Comparison of ENCODE assay signal across 21 cellular contexts in genomic region chr7:44965441-44965903, GRCh38. TPM values are rescaled to one million over a fixed set of nuclear protein-coding genes. Genes with fewer than 3 reads are reported as not detected.
DNase-seq lines count a peak whose midpoint lies in the region; ATAC-seq, FAIRE-seq and TF ChIP-seq lines count a peak whose summit lies in the region.
"Had no signal": no experiment of that assay in that cellular context is flagged by ENCODE, and none has a peak within 500 bp of the region (broad histone marks: within the 10 kb centered on the region; RNA-seq: fewer than 3 reads in every experiment).

No MANE protein-coding gene starts in this region.

- POLR2A ChIA-PET in CD8-positive, alpha-beta T cell (lab: Charles Lee): no interaction called here
- POLR2A ChIA-PET in GM12878 (lab: Charles Lee): no interaction called here

- H3K27me3 Mint-ChIP-seq in activated CD4-positive, alpha-beta T cell treated with anti-CD3 and anti-CD28 coated beads, Interleukin-2, amount 10 ng/mL, durations not matched to agents 24 days and 14 days: no peaks in the 10 kb centered on the region
- H3K27me3 Mint-ChIP-seq in CD8-positive, alpha-beta T cell (ENCODE audit: low read depth): no peaks in the 10 kb centered on the region
- H3K27me3 Mint-ChIP-seq: stimulated activated memory B cell treated with anti-CD40 and anti-IgM and Interleukin-4, amounts not matched to agents 10 μg/mL and 1 μg/mL and 100 μg/mL, for 72 hours had no signal

- no peaks in the 10 kb centered on the region for H3K79me2 ChIP-seq in GM12878 (ENCODE audit: control insufficient read depth, insufficient read depth, low read length)

- in situ Hi-C loops in GM12878 (cut with MboI): no loop called here

- no peak for TF ChIP-seq RAD21 in GM12878 (IDR thresholded peaks at IDR 0.05; ENCODE audit: insufficient read depth, low read depth, low read length)

- intact Hi-C loops in activated CD4-positive, alpha-beta T cell treated with anti-CD3 and anti-CD28 coated beads, Interleukin-2, amount 10 ng/mL, durations not matched to agents 24 days and 14 days (cut with micrococcal nuclease): no loop called here
- intact Hi-C loops in CD8-positive, alpha-beta T cell (cut with DNase I, micrococcal nuclease): no loop called here
- intact Hi-C loops in GM12878 (cut with micrococcal nuclease; ENCODE audit: unreplicated experiment): no loop called here

- ATAC-seq in CD8-positive, alpha-beta T cell: no peak
- ATAC-seq in GM12878 (no peak), HG03571 (IDR thresholded peaks at IDR 0.05; ENCODE audit: unreplicated experiment) (no peak)
- ATAC-seq: gastrocnemius medialis; stimulated activated memory B cell treated with anti-CD40 and anti-IgM and Interleukin-4, amounts not matched to agents 10 μg/mL and 1 μg/mL and 100 μg/mL, for 72 hours had no signal

- peaks cover 4% of the 10 kb centered on the region; the same call in 1 of the 2 replicates for H4K20me1 ChIP-seq in GM12878 (ENCODE audit: control insufficient read depth, insufficient read depth)

- SMC1A ChIA-PET in GM12878 (lab: Charles Lee; ENCODE audit: uncharacterized antibody, unreplicated experiment): no interaction called here

- WGBS in GM12878 (ENCODE audit: insufficient coverage, insufficient replicate concordance, low lambda C conversion rate, missing lambda C conversion rate): 91% methylated on average over 12 of the region's 16 CpGs

- no peaks in the 10 kb centered on the region for H3K9me3 ChIP-seq in CD8-positive, alpha-beta T cell (ENCODE audit: low read length)
- no peaks in the 10 kb centered on the region for H3K9me3 ChIP-seq in GM12878 (replicated peaks; ENCODE audit: control insufficient read depth, insufficient read depth, low read length)
- H3K9me3 ChIP-seq: adrenal gland, BE2C, gastrocnemius medialis, neutrophil, tibial artery had no signal

- H3K27me3 ChIP-seq in CD8-positive, alpha-beta T cell (ENCODE audit: insufficient read depth, low read length): no peaks in the 10 kb centered on the region
- H3K27me3 ChIP-seq in GM12878 (replicated peaks in 1 of 2; ENCODE audit: control insufficient read depth in 2 of 2, insufficient read depth in 2 of 2, low read length in 1 of 2): no peaks in the 10 kb centered on the region
- H3K27me3 ChIP-seq: adrenal gland, BE2C, neutrophil had no signal

- TF ChIP-seq POLR2A in GM12878 (IDR thresholded peaks at IDR 0.05; ENCODE audit: low read depth, low read length): peak; percentile 59; the same call in 1 of the 2 replicates

- no peak overlapping the region for H3K4me3 ChIP-seq in CD8-positive, alpha-beta T cell (ENCODE audit: low read depth, low read length)
- no peak overlapping the region for H3K4me3 ChIP-seq in GM12878
- H3K4me3 ChIP-seq: adrenal gland, gastrocnemius medialis, tibial artery had no signal

- H3K36me3 Mint-ChIP-seq in activated CD4-positive, alpha-beta T cell treated with anti-CD3 and anti-CD28 coated beads, Interleukin-2, amount 10 ng/mL, durations not matched to agents 24 days and 14 days (ENCODE audit: low read depth): peaks cover 49% of the 10 kb centered on the region
- peaks cover 60% of the 10 kb centered on the region for H3K36me3 Mint-ChIP-seq in CD8-positive, alpha-beta T cell

- TF ChIP-seq EP300 in GM12878 (IDR thresholded peaks at IDR 0.05; ENCODE audit: borderline replicate concordance in 1 of 2, control insufficient read depth in 1 of 2, low read depth in 2 of 2, low read length in 2 of 2): no peak

- no peaks in the 10 kb centered on the region for H3K4me1 ChIP-seq in CD8-positive, alpha-beta T cell (ENCODE audit: insufficient read depth, low read length)
- H3K4me1 ChIP-seq in GM12878 (ENCODE audit: control insufficient read depth, insufficient read depth, low read length): no peaks in the 10 kb centered on the region; the same call in 1 of the 2 replicates
- H3K4me1 ChIP-seq: BE2C had no signal

- H3K4me2 ChIP-seq in GM12878 (ENCODE audit: control insufficient read depth, insufficient read depth): no peak overlapping the region

- H3K9ac ChIP-seq in GM12878 (ENCODE audit: control insufficient read depth, insufficient read depth, low read length): no peak overlapping the region

- no peak overlapping the region for H2AFZ ChIP-seq in GM12878 (ENCODE audit: control insufficient read depth, low read depth, low read length)

- peak; percentile 58 for DNase-seq in activated CD4-positive, alpha-beta T cell treated with anti-CD3 and anti-CD28 coated beads, Interleukin-2, amount 10 ng/mL, durations not matched to agents 24 days and 14 days
- no peak for DNase-seq in activated CD4-positive, alpha-beta T cell treated with anti-CD3 and anti-CD28 coated beads for 1 hour
- peak in 1 of 7 experiments; percentile 48 for DNase-seq in CD8-positive, alpha-beta T cell
- DNase-seq in GM12878 (ENCODE audit: low read depth, low spot score): no peak
- DNase-seq in mesenteric fat pad (ENCODE audit: low spot score): peak; percentile 33
- no peak for DNase-seq in H4 (ENCODE audit: low spot score)
- no peak for DNase-seq in SHP77 (lab: John Stamatoyannopoulos, UW)
- DNase-seq: 8988T; activated CD4-positive, alpha-beta T cell treated with anti-CD3 and anti-CD28 coated beads for 48 hours; BE2C; NCI-H1417; NCI-H526 treated with DMSO at 0.1 percent for 48 hours; SW 1271 had no signal

- H3K4me1 Mint-ChIP-seq in activated CD4-positive, alpha-beta T cell treated with anti-CD3 and anti-CD28 coated beads, Interleukin-2, amount 10 ng/mL, durations not matched to agents 24 days and 14 days: peaks cover 8% of the 10 kb centered on the region
- H3K4me1 Mint-ChIP-seq in CD8-positive, alpha-beta T cell (ENCODE audit: low read depth): peaks cover 5% of the 10 kb centered on the region

- no peak for FAIRE-seq in GM12878 (lab: Jason Lieb, UNC)
- FAIRE-seq: H54, TTC549 had no signal

- CTCF ChIA-PET in CD8-positive, alpha-beta T cell (lab: Charles Lee): no interaction called here
- CTCF ChIA-PET in GM12878 (lab: Yijun Ruan, JAX): interaction anchor here (1.5 kb wide), 1 partner anchor 8 kb away, joined by 11 read pairs; no protein-coding TSS in a partner anchor

- no peak overlapping the region for H3K27ac Mint-ChIP-seq in activated CD4-positive, alpha-beta T cell treated with anti-CD3 and anti-CD28 coated beads, Interleukin-2, amount 10 ng/mL, durations not matched to agents 24 days and 14 days
- H3K27ac Mint-ChIP-seq in CD8-positive, alpha-beta T cell: peak overlapping the region; percentile 79
- H3K27ac Mint-ChIP-seq: stimulated activated memory B cell treated with anti-CD40 and anti-IgM and Interleukin-4, amounts not matched to agents 10 μg/mL and 1 μg/mL and 100 μg/mL, for 72 hours had no signal

- H3K27ac ChIP-seq in CD8-positive, alpha-beta T cell (ENCODE audit: low read depth, low read length): no peak overlapping the region
- no peak overlapping the region for H3K27ac ChIP-seq in GM12878 (ENCODE audit: control insufficient read depth, insufficient read depth)
- H3K27ac ChIP-seq: adrenal gland, gastrocnemius medialis, neutrophil, tibial artery had no signal

- BruUV-seq in GM12878 (replicated peaks; lab: Mats Ljungman, UMichigan): no TSS peak

- peaks cover 24% of the 10 kb centered on the region for H3K36me3 ChIP-seq in CD8-positive, alpha-beta T cell (ENCODE audit: insufficient read depth, low read length)
- H3K36me3 ChIP-seq in GM12878 (ENCODE audit: control insufficient read depth in 2 of 2, insufficient read depth in 2 of 2, low read length in 1 of 2): peaks cover 15 to 35% of the 10 kb centered on the region in 2 experiments
- H3K36me3 ChIP-seq: adrenal gland, BE2C, gastrocnemius medialis, tibial artery had no signal

- RAD21 ChIA-PET in GM12878 (lab: Charles Lee; ENCODE audit: unreplicated experiment): no interaction called here

- no peak for TF ChIP-seq CTCF in CD8-positive, alpha-beta T cell (IDR thresholded peaks at IDR 0.05)
- no peak for TF ChIP-seq CTCF in GM12878 (IDR thresholded peaks at IDR 0.05 in 2 of 3, conservative IDR thresholded peaks at IDR 0.05 in 1 of 3; ENCODE audit: control insufficient read depth in 2 of 3, extremely low read depth in 1 of 3, insufficient read depth in 1 of 3, low read depth in 3 of 3, low read length in 3 of 3)

- no peak overlapping the region for H3K4me3 Mint-ChIP-seq in activated CD4-positive, alpha-beta T cell treated with anti-CD3 and anti-CD28 coated beads, Interleukin-2, amount 10 ng/mL, durations not matched to agents 24 days and 14 days
- H3K4me3 Mint-ChIP-seq in CD8-positive, alpha-beta T cell: no peak overlapping the region
- H3K4me3 Mint-ChIP-seq: stimulated activated memory B cell treated with anti-CD40 and anti-IgM and Interleukin-4, amounts not matched to agents 10 μg/mL and 1 μg/mL and 100 μg/mL, for 72 hours had no signal

- H3K9me3 Mint-ChIP-seq in activated CD4-positive, alpha-beta T cell treated with anti-CD3 and anti-CD28 coated beads, Interleukin-2, amount 10 ng/mL, durations not matched to agents 24 days and 14 days: no peaks in the 10 kb centered on the region
- no peaks in the 10 kb centered on the region for H3K9me3 Mint-ChIP-seq in CD8-positive, alpha-beta T cell

RNA-seq across cellular contexts. Expression of gene MYO1G, which starts 13.3 kb away (rescaled TPM):
- 283 and 290 TPM in 2 replicates for total RNA-seq in activated CD4-positive, alpha-beta T cell treated with anti-CD3 and anti-CD28 coated beads, Interleukin-2, amount 10 ng/mL, durations not matched to agents 24 days and 14 days
- 100 to 1,000 TPM; 142 to 143 TPM for total RNA-seq in CD8-positive, alpha-beta T cell
- total RNA-seq in GM12878 (2013; cell fraction: nucleolus; rRNA removed): 406 and 444 TPM in 2 replicates
- 154 and 176 TPM in 2 replicates for total RNA-seq in GM12878 (2014; rRNA removed)
- total RNA-seq in GM12878 (2014; rRNA removed; fragmentation: Illumina TruSeq; extraction: Trizol): 63.7 and 66.1 TPM in 2 replicates
- total RNA-seq in GM12878 (2021): 224 and 232 TPM in 2 replicates
- 91.4 TPM for polyA plus RNA-seq in GM12878 (2011; ENCODE audit: low read depth)
- polyA plus RNA-seq in GM12878 (2011; rRNA removed): 54.3 and 118 TPM in 2 replicates
- 111 and 152 TPM in 2 replicates for polyA plus RNA-seq in GM12878 (2011; cell fraction: cytosol; rRNA removed)
- 518 and 587 TPM in 2 replicates for polyA plus RNA-seq in GM12878 (2011; cell fraction: nucleus; rRNA removed)
- 195 and 215 TPM in 2 replicates for polyA plus RNA-seq in GM12878 (2012)
- polyA plus RNA-seq in GM12878 (2014; fragmentation: Illumina TruSeq; extraction: Trizol): 36.1 and 77.2 TPM in 2 replicates
- polyA plus RNA-seq in GM12878 (2014; fragmentation: Nextera tagmentation; extraction: Ambion mirVana): 1 to 10 TPM; 1.8 to 3.3 TPM
- 150 and 184 TPM in 2 replicates for polyA plus RNA-seq in GM12878 (2014; rRNA removed)
- 100 to 1,000 TPM; 185 to 216 TPM for polyA plus RNA-seq in GM12878 (2016; fragmentation: Nextera tagmentation; extraction: Ambion mirVana)
- polyA minus RNA-seq in GM12878 (2011; rRNA and poly(A)+ RNA removed): 230 and 324 TPM in 2 replicates
- 97.1 and 110 TPM in 2 replicates for polyA minus RNA-seq in GM12878 (2011; cell fraction: cytosol; rRNA and poly(A)+ RNA removed)
- 238 and 294 TPM in 2 replicates for polyA minus RNA-seq in GM12878 (2011; cell fraction: nucleus; rRNA and poly(A)+ RNA removed)
- 8.7 TPM for total RNA-seq in mesenteric fat pad
- total RNA-seq in H4 (2014; rRNA removed; shearing (Covaris generic)): not detected in 2 replicates

RNA-seq across cellular contexts. Expression of gene CCM2, which starts 34.5 kb away (rescaled TPM):
- 59.2 and 63.1 TPM in 2 replicates for total RNA-seq in activated CD4-positive, alpha-beta T cell treated with anti-CD3 and anti-CD28 coated beads, Interleukin-2, amount 10 ng/mL, durations not matched to agents 24 days and 14 days
- total RNA-seq in CD8-positive, alpha-beta T cell: 10 to 100 TPM; 42.8 to 44.6 TPM
- total RNA-seq in GM12878 (2013; cell fraction: nucleolus; rRNA removed): 36.2 and 40.0 TPM in 2 replicates
- total RNA-seq in GM12878 (2014; rRNA removed) (71.6 and 74.7 TPM in 2 replicates), GM12878 (2014; rRNA removed; fragmentation: Illumina TruSeq; extraction: Trizol) (34.3 and 35.6 TPM in 2 replicates), GM12878 (2021) (61.2 and 61.6 TPM in 2 replicates), mesenteric fat pad (53.2 TPM)
- 25.8 TPM for polyA plus RNA-seq in GM12878 (2011; ENCODE audit: low read depth)
- polyA plus RNA-seq in GM12878 (2011; rRNA removed) (22.5 and 30.2 TPM in 2 replicates), GM12878 (2014; fragmentation: Illumina TruSeq; extraction: Trizol) (19.1 and 36.2 TPM in 2 replicates), GM12878 (2014; fragmentation: Nextera tagmentation; extraction: Ambion mirVana) (1 to 10 TPM in 1 of 2 experiments, under 1 TPM in 1; 1.00 to 4.1 TPM), GM12878 (2014; rRNA removed) (70.8 and 73.7 TPM in 2 replicates), GM12878 (2016; fragmentation: Nextera tagmentation; extraction: Ambion mirVana) (10 to 100 TPM; 75.2 to 82.3 TPM)
- 45.3 and 56.3 TPM in 2 replicates for polyA plus RNA-seq in GM12878 (2011; cell fraction: cytosol; rRNA removed)
- 67.7 and 71.7 TPM in 2 replicates for polyA plus RNA-seq in GM12878 (2011; cell fraction: nucleus; rRNA removed)
- polyA plus RNA-seq in GM12878 (2012): 51.5 and 60.9 TPM in 2 replicates
- 31.6 and 47.1 TPM in 2 replicates for polyA minus RNA-seq in GM12878 (2011; rRNA and poly(A)+ RNA removed)
- 18.2 and 29.1 TPM in 2 replicates for polyA minus RNA-seq in GM12878 (2011; cell fraction: cytosol; rRNA and poly(A)+ RNA removed)
- 15.1 and 19.7 TPM in 2 replicates for polyA minus RNA-seq in GM12878 (2011; cell fraction: nucleus; rRNA and poly(A)+ RNA removed)
- total RNA-seq in H4 (2014; rRNA removed; shearing (Covaris generic)): 61.5 and 78.6 TPM in 2 replicates

Comparison
In these comparisons a context has a peak if more than half of its experiments do, and no peak if none do; other contexts are left out.
1. DNase-seq: peak in activated CD4-positive, alpha-beta T cell treated with anti-CD3 and anti-CD28 coated beads, Interleukin-2, amount 10 ng/mL, durations not matched to agents 24 days and 14 days (single experiment) and mesenteric fat pad (single experiment); none in activated CD4-positive, alpha-beta T cell treated with anti-CD3 and anti-CD28 coated beads for 1 hour (single experiment), GM12878 (single experiment), H4 (single experiment) and SHP77 (0 of 2).